ENCODE assay signal across 8 cellular contexts in the genomic region with DNA sequence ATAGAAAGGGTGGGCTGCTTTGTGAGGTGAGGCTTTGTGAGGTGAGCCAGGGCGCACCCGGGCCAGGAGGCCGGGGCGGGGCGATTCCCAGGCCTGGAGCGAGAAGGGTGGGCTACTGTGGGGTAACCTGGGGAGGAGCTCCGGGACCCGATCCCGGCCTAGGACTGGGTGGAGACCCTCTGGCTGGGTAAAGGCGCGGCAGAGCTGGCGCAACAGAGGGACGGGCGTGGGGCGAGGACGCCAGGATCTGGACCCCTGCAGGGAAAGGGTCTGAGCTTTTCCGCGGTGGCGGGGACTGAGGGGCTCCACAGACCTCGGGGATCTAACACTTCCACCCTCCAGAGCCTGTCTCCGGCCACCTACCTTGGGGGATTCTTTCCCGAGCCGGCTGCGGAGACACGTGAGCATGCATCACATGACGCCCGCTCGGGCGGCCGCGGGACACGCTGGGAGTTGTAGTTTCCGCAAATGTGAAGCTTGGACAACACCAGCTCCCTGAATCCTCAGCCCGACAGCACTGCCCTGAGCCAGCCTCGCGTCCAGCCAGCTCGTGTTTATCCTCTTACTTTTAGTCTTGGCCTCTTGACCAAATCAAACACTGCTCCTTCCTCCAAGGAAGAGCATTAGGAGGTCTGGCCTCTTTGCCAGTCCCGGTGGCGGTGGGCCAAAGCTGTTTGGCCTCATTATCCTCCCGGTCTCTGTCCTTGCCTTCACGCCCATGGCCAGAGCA. TPM values are rescaled to one million over a fixed set of nuclear protein-coding genes. Genes with fewer than 3 reads are reported as not detected.
A peak's percentile ranks its signal among the peaks of the same experiment; 100 is the strongest.
DNase-seq lines count a peak whose midpoint lies in the region; ATAC-seq and TF ChIP-seq lines count a peak whose summit lies in the region.

A gene with protein sequence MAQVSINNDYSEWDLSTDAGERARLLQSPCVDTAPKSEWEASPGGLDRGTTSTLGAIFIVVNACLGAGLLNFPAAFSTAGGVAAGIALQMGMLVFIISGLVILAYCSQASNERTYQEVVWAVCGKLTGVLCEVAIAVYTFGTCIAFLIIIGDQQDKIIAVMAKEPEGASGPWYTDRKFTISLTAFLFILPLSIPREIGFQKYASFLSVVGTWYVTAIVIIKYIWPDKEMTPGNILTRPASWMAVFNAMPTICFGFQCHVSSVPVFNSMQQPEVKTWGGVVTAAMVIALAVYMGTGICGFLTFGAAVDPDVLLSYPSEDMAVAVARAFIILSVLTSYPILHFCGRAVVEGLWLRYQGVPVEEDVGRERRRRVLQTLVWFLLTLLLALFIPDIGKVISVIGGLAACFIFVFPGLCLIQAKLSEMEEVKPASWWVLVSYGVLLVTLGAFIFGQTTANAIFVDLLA (minus strand): TSS at position 417 of the 730 bp plus-strand sequence. CDS start 4,644 bp downstream, outside the sequence.

- H3K36me3 ChIP-seq in Peyer's patch, result peaks cover 0 to 9% (median 0%) of the 10 kb centered on the region in 3 donors

- H3K9me3 ChIP-seq in Peyer's patch, result no peaks in the 10 kb centered on the region

- H3K27ac Mint-ChIP-seq in naive B cell, result peak within 1 kb of the TSS; percentile 38 to 96 (median 88)
- H3K27ac Mint-ChIP-seq in stimulated activated effector memory CD8-positive, alpha-beta T cell treated with anti-CD3 and anti-CD28 coated beads, Interleukin-12 subunit alpha, Interleukin-12 subunit beta, amount 100 ng/mL, for 72 hours, result peak within 1 kb of the TSS; percentile 89

- TF ChIP-seq POLR2A in Peyer's patch (IDR thresholded peaks at IDR 0.05), result no peak

- no peaks in the 10 kb centered on the region for H3K27me3 ChIP-seq in Peyer's patch

- H3K9me3 Mint-ChIP-seq in naive B cell, result no peaks in the 10 kb centered on the region
- no peaks in the 10 kb centered on the region for H3K9me3 Mint-ChIP-seq in stimulated activated effector memory CD8-positive, alpha-beta T cell treated with anti-CD3 and anti-CD28 coated beads, Interleukin-12 subunit alpha, Interleukin-12 subunit beta, amount 100 ng/mL, for 72 hours

- peaks cover 0 to 10% (median 0%) of the 10 kb centered on the region in 4 donors for H3K4me1 ChIP-seq in Peyer's patch

- H3K27me3 Mint-ChIP-seq in naive B cell, result peaks cover 0 to 2% (median 2%) of the 10 kb centered on the region in 3 donors

- H3K4me3 ChIP-seq in Peyer's patch, result peak within 1 kb of the TSS; percentile 70 to 93 (median 86)

- H3K4me3 Mint-ChIP-seq in naive B cell, result peak within 1 kb of the TSS; percentile 87 to 98 (median 92)
- H3K4me3 Mint-ChIP-seq in stimulated activated effector memory CD8-positive, alpha-beta T cell treated with anti-CD3 and anti-CD28 coated beads, Interleukin-12 subunit alpha, Interleukin-12 subunit beta, amount 100 ng/mL, for 72 hours, result peak within 1 kb of the TSS; percentile 79

- ATAC-seq in GM21360 (IDR thresholded peaks at IDR 0.05; ENCODE audit: unreplicated experiment), result peak; percentile 98
- ATAC-seq in naive B cell (ENCODE audit: low read depth in 2 of 2), result peak; percentile 93 to 97
- ATAC-seq in stimulated activated effector memory CD8-positive, alpha-beta T cell treated with anti-CD3 and anti-CD28 coated beads, Interleukin-12 subunit alpha, Interleukin-12 subunit beta, amount 100 ng/mL, for 72 hours, result peak; percentile 92

- peak within 1 kb of the TSS; percentile 28 to 71 (median 58) for H3K27ac ChIP-seq in Peyer's patch

- no peak for TF ChIP-seq CTCF in Peyer's patch (IDR thresholded peaks at IDR 0.05)

- H3K36me3 Mint-ChIP-seq in naive B cell, result peaks cover 0 to 6% of the 10 kb centered on the region in 2 donors
- H3K36me3 Mint-ChIP-seq in stimulated activated effector memory CD8-positive, alpha-beta T cell treated with anti-CD3 and anti-CD28 coated beads, Interleukin-12 subunit alpha, Interleukin-12 subunit beta, amount 100 ng/mL, for 72 hours, result no peaks in the 10 kb centered on the region

- DNase-seq in D341Med (ENCODE audit: low spot score) (peak; percentile 93), HT-29 (ENCODE audit: low spot score) (peak; percentile 77), Peyer's patch (peak; percentile 77 to 94 (median 88)), activated T-helper 1 cell treated with Interleukin-2 at 50 U/mL for 16 hours (ENCODE audit: low read depth) (peak; percentile 48), fibroblast of gingiva (ENCODE audit: low read depth) (peak; percentile 76), naive B cell (peak; percentile 63)
- DNase-seq in stimulated activated effector memory CD8-positive, alpha-beta T cell treated with anti-CD3 and anti-CD28 coated beads, Interleukin-12 subunit alpha, Interleukin-12 subunit beta, amount 100 ng/mL, for 72 hours (ENCODE audit: low spot score in 2 of 2), result peak; percentile 58 to 82

- peaks cover 13 to 25% (median 21%) of the 10 kb centered on the region in 3 donors for H3K4me1 Mint-ChIP-seq in naive B cell
- peaks cover 19% of the 10 kb centered on the region for H3K4me1 Mint-ChIP-seq in stimulated activated effector memory CD8-positive, alpha-beta T cell treated with anti-CD3 and anti-CD28 coated beads, Interleukin-12 subunit alpha, Interleukin-12 subunit beta, amount 100 ng/mL, for 72 hours

RNA-seq across cellular contexts. Expression of the gene that starts here (rescaled TPM):
- total RNA-seq in HT-29 (2014; rRNA removed; shearing (Covaris generic)), result 11.0 and 21.6 TPM in 2 replicates
- total RNA-seq in Peyer's patch, result 10 to 100 TPM; 12.8 to 35.5 (median 18.1) TPM
- 1 to 10 TPM; 2.5 to 7.0 (median 3.6) TPM for polyA plus RNA-seq in naive B cell (ENCODE audit: low read depth in 6 of 6)

Comparison
In these comparisons a context has a peak if more than half of its experiments do, and no peak if none do; other contexts are left out.
1. Peak in every context shown above with its lines: DNase-seq, ATAC-seq, H3K4me3 ChIP-seq and H3K27ac ChIP-seq.